In the genomic region with DNA sequence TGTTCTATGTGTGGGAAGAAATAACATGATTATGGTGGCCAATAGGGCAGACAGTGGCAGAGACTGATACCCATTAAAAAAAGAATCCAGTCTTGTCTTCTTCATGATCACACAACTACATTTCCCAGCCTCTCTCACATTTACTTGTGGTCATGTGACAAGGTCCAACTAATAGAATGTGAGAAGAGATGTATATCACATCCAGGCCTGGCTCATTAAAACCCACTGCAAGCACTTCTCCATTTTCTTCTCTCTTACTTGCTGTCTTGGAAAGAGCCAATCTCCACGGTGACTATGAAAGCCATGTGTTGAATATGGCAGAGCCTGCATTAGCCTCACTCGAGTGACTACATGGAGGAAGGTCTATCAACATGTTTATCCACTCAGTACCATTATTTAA, we compare ENCODE assay signal across 25 cellular contexts.
"Had no signal": no experiment of that assay in that cellular context is flagged by ENCODE, and none has a peak within 500 bp of the region (broad histone marks: within the 10 kb centered on the region; RNA-seq: fewer than 3 reads in every experiment).

No MANE protein-coding gene starts in this region.

- H3K36me3 Mint-ChIP-seq: naive thymus-derived CD8-positive, alpha-beta T cell; stimulated activated naive B cell treated with anti-CD40 and anti-IgM and Interleukin-4, amounts not matched to agents 10 μg/mL and 1 μg/mL and 100 μg/mL, for 72 hours had no signal

- H3K4me3 Mint-ChIP-seq: activated naive CD8-positive, alpha-beta T cell; central memory CD8-positive, alpha-beta T cell; naive thymus-derived CD8-positive, alpha-beta T cell; neural crest cell; stimulated activated naive B cell treated with anti-CD40 and anti-IgM and Interleukin-4, amounts not matched to agents 10 μg/mL and 1 μg/mL and 100 μg/mL, for 72 hours had no signal

- H3K4me1 ChIP-seq: esophagus muscularis mucosa, right atrium auricular region, stomach, tibial artery, upper lobe of right lung had no signal

- H3K9me3 ChIP-seq: esophagus muscularis mucosa, tibial artery, upper lobe of right lung had no signal

- DNase-seq: activated CD4-positive, alpha-beta T cell treated with anti-CD3 and anti-CD28 coated beads for 4 hours; activated CD4-positive, alpha-beta T cell treated with anti-CD3 and anti-CD28 coated beads, Interleukin-2, amount 50 U/mL, for 4 hours; activated effector memory CD4-positive, alpha-beta T cell treated with Interleukin-2 at 50 U/mL for 16 hours; activated naive CD4-positive, alpha-beta T cell treated with Interleukin-2 at 50 U/mL for 16 hours; activated T-cell treated with anti-CD3 and anti-CD28 coated beads for 4 hours; anterior cingulate cortex; dermis blood vessel endothelial cell; effector CD4-positive, alpha-beta T cell; foreskin keratinocyte; heart right ventricle; mesenchymal stem cell; naive thymus-derived CD8-positive, alpha-beta T cell; occipital lobe; stimulated activated CD4-positive, alpha-beta T cell treated with anti-CD3 and anti-CD28 coated beads, Interleukin-1b, Interleukin-23, amount 100 ng/mL, for 48 hours; stimulated activated naive B cell treated with anti-CD40 and anti-IgM and Interleukin-4, amounts not matched to agents 10 μg/mL and 1 μg/mL and 100 μg/mL, for 72 hours; stomach; T-helper 9 cell; tibial artery; upper lobe of right lung had no signal

- H3K27ac Mint-ChIP-seq: activated naive CD8-positive, alpha-beta T cell; naive thymus-derived CD8-positive, alpha-beta T cell; stimulated activated naive B cell treated with anti-CD40 and anti-IgM and Interleukin-4, amounts not matched to agents 10 μg/mL and 1 μg/mL and 100 μg/mL, for 72 hours had no signal

- H3K36me3 ChIP-seq: esophagus muscularis mucosa, heart right ventricle, right atrium auricular region, stomach, tibial artery, upper lobe of right lung had no signal

- H3K27ac ChIP-seq: esophagus muscularis mucosa, foreskin keratinocyte, right atrium auricular region, stomach, tibial artery, upper lobe of right lung had no signal

- H3K27me3 ChIP-seq: esophagus muscularis mucosa, foreskin keratinocyte, heart right ventricle, right atrium auricular region, stomach, tibial artery, upper lobe of right lung had no signal

- H3K4me3 ChIP-seq: esophagus muscularis mucosa, heart right ventricle, right atrium auricular region, smooth muscle cell, stomach, tibial artery, upper lobe of right lung had no signal

- H3K27me3 Mint-ChIP-seq: central memory CD8-positive, alpha-beta T cell; stimulated activated naive B cell treated with anti-CD40 and anti-IgM and Interleukin-4, amounts not matched to agents 10 μg/mL and 1 μg/mL and 100 μg/mL, for 72 hours had no signal

- H3K9me3 Mint-ChIP-seq: central memory CD8-positive, alpha-beta T cell had no signal

- ATAC-seq: foreskin keratinocyte; naive thymus-derived CD8-positive, alpha-beta T cell; stimulated activated naive B cell treated with anti-CD40 and anti-IgM and Interleukin-4, amounts not matched to agents 10 μg/mL and 1 μg/mL and 100 μg/mL, for 72 hours had no signal

- H3K4me1 Mint-ChIP-seq: central memory CD8-positive, alpha-beta T cell had no signal
